Comparison of ENCODE assay signal across 16 cellular contexts in the genomic region with DNA sequence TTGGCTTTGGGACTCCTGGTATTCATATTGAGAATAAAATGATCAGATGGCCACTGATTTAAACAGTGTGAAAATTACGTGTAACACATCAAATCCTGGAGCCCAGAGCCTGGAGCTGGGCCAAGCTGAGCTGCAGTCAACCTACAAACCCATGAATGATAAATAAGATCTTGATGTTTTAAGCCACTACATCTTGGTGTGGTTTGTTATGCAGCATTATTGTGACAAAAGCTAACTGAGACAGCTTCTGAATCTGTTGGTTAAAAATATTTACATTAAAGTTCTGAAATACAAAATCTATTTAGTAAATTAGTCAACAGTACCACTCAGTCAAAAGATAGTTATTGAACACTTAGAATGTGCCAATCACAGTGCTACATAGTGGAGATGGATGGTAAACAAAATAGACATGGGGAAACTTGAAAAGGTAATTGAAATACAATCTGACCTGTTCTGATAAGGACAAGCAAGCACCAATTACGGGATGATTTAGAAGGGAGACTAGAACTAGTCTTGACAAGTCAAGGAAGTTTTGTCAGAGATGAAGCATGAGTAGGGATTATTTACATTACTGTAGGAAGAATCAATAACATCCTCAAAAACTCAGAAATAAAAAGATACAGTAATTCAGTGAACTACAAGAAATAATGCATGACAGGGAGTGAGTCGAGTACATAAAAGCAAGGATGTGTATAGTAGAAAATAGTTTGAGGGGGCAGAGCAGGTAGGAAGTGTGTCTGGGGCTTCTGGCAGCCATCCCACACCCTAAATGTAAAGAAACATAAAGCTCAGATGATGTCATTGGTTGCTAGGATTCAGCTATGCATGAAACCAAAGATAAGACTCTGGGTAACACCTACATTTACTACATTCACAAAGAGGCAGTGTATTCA.
DNase-seq lines count a peak whose midpoint lies in the region; ATAC-seq, FAIRE-seq and TF ChIP-seq lines count a peak whose summit lies in the region.
"Had no signal": no experiment of that assay in that cellular context is flagged by ENCODE, and none has a peak within 500 bp of the region (broad histone marks: within the 10 kb centered on the region; RNA-seq: fewer than 3 reads in every experiment).

No MANE protein-coding gene starts in this region.

- no peaks in the 10 kb centered on the region for H3K36me3 ChIP-seq in mucosa of rectum (ENCODE audit: control insufficient read depth in 2 of 2, insufficient read depth in 2 of 2, low read length in 2 of 2)
- no peaks in the 10 kb centered on the region for H3K36me3 ChIP-seq in body of pancreas (replicated peaks in 1 of 2; ENCODE audit: insufficient read depth in 1 of 2, low read depth in 2 of 2)
- H3K36me3 ChIP-seq: ascending aorta, neutrophil had no signal

- 72 to 79% methylated on average over 3 of the region's 3 CpGs for WGBS in body of pancreas, 2 donors

- FAIRE-seq in RCC 7860 (lab: Jason Lieb, UNC): no peak
- FAIRE-seq: GM18507 had no signal

- H3K27me3 ChIP-seq in mucosa of rectum (ENCODE audit: control insufficient read depth in 2 of 2, insufficient read depth in 2 of 2, low read length in 2 of 2): no peaks in the 10 kb centered on the region
- no peaks in the 10 kb centered on the region for H3K27me3 ChIP-seq in body of pancreas
- H3K27me3 ChIP-seq: ascending aorta, neutrophil had no signal

- no peak for TF ChIP-seq CTCF in body of pancreas (IDR thresholded peaks at IDR 0.05)

- DNase-seq in RCC 7860 (ENCODE audit: low spot score) (peak; percentile 62), MV-4-11 (lab: John Stamatoyannopoulos, UW) (no peak), body of pancreas (no peak)
- DNase-seq: activated CD8-positive, alpha-beta T cell treated with anti-CD3 and anti-CD28 coated beads for 36 hours; activated effector memory CD4-positive, alpha-beta T cell treated with Interleukin-2 at 50 U/mL for 16 hours; NCI-H1048; NCI-H774; SHP77 treated with DMSO at 0.1 percent for 48 hours had no signal

- H3K9me3 ChIP-seq in mucosa of rectum (ENCODE audit: control insufficient read depth in 2 of 2, low read length in 2 of 2) (no peaks in the 10 kb centered on the region), body of pancreas (no peaks in the 10 kb centered on the region)
- H3K9me3 ChIP-seq: ascending aorta, neutrophil had no signal

- ATAC-seq in GM18868 (IDR thresholded peaks at IDR 0.05; ENCODE audit: unreplicated experiment): peak; percentile 91
- ATAC-seq in HG03460 (IDR thresholded peaks at IDR 0.05; ENCODE audit: unreplicated experiment): peak; percentile 59
- no peak for ATAC-seq in HG03097 (IDR thresholded peaks at IDR 0.05; ENCODE audit: low FRiP score, unreplicated experiment)
- no peak for ATAC-seq in body of pancreas
- ATAC-seq: activated CD8-positive, alpha-beta T cell treated with anti-CD3 and anti-CD28 coated beads for 36 hours; HCT116 had no signal

- H3K4me3 ChIP-seq in mucosa of rectum (ENCODE audit: low read length in 2 of 2) (no peak overlapping the region), body of pancreas (no peak overlapping the region)
- H3K4me3 ChIP-seq: ascending aorta had no signal

- intact Hi-C loops in body of pancreas (cut with DNase I): no loop called here

- no peak overlapping the region for H3K9ac ChIP-seq in mucosa of rectum (ENCODE audit: low read depth in 1 of 2, low read length in 2 of 2)

- TF ChIP-seq POLR2A in body of pancreas (IDR thresholded peaks at IDR 0.05): no peak

- H3K27ac ChIP-seq in mucosa of rectum (ENCODE audit: low read depth in 2 of 2, low read length in 2 of 2) (peak overlapping the region; percentile 32 to 59), body of pancreas (no peak overlapping the region)
- H3K27ac ChIP-seq: ascending aorta, neutrophil had no signal

- H3K4me1 ChIP-seq in mucosa of rectum (ENCODE audit: control insufficient read depth in 2 of 2, insufficient read depth in 2 of 2, low read length in 2 of 2) (peaks cover 0 to 5% of the 10 kb centered on the region in 2 donors), body of pancreas (no peaks in the 10 kb centered on the region)
- H3K4me1 ChIP-seq: ascending aorta had no signal

Comparison
In these comparisons a context has a peak if more than half of its experiments do, and no peak if none do; other contexts are left out.
1. ATAC-seq: peak in GM18868 (single experiment) and HG03460 (single experiment); none in HG03097 (single experiment) and body of pancreas (single experiment).
2. H3K27ac ChIP-seq: peak in mucosa of rectum (2 of 2); none in body of pancreas (0 of 4).